Comparison of ENCODE assay signal across 9 cellular contexts in the genomic region with DNA sequence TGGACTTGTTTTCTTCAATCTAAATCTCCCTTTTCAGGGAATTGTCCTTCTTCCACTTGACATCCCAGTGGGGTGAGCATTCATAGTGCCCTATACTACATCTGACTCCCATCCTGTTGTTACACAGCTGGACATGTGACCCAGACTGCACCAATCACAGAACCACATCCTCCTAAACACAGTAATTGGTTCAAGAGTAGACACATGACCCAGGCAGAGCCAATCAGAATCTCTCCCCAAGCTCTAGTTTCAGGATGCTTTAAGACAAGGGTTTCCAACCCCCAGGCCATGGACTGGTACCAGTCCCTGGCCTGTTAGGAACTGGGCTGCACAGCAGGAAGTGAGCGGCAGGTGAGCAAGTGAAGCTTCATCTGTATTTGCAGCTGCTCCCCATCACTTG. TPM values are rescaled to one million over a fixed set of nuclear protein-coding genes. Genes with fewer than 3 reads are reported as not detected.
DNase-seq lines count a peak whose midpoint lies in the region; ATAC-seq and TF ChIP-seq lines count a peak whose summit lies in the region.
"Had no signal": no experiment of that assay in that cellular context is flagged by ENCODE, and none has a peak within 500 bp of the region (broad histone marks: within the 10 kb centered on the region; RNA-seq: fewer than 3 reads in every experiment).

No MANE protein-coding gene starts in this region.

- H3K18ac ChIP-seq in trophoblast cell (ENCODE audit: low read length), result no peak overlapping the region

- H3K9ac ChIP-seq in trophoblast cell (ENCODE audit: low read length), result no peak overlapping the region

- peaks cover 1% of the 10 kb centered on the region for H3K79me1 ChIP-seq in trophoblast cell (ENCODE audit: low read length)

- peaks cover under 1% of the 10 kb centered on the region for H3K79me2 ChIP-seq in trophoblast cell (ENCODE audit: control insufficient read depth, insufficient read depth, low read length, poor library complexity)

- DNase-seq in ACHN (peak; percentile 15), GM13977 (ENCODE audit: low spot score) (peak; percentile 44), RWPE2 (ENCODE audit: low spot score) (no peak), fibroblast of mammary gland (ENCODE audit: low read depth) (peak; percentile 50), trophoblast cell (no peak), DMS114 treated with DMSO at 0.1 percent for 48 hours (lab: John Stamatoyannopoulos, UW; ENCODE audit: unreplicated experiment) (no peak), NCI-H446 treated with DMSO at 0.1 percent for 48 hours (lab: John Stamatoyannopoulos, UW) (no peak)
- DNase-seq in stimulated activated CD4-positive, alpha-beta T cell treated with anti-CD3 and anti-CD28 coated beads, Interleukin-2, amount 100 ng/mL, for 48 hours, result no peak

- in situ Hi-C loops in ACHN (cut with HindIII; ENCODE audit: low pct_ligation_motif_present, low pct_unique_long_range_greater_than_20kb, low sequenced_read_pairs), result no loop called here
- in situ Hi-C loops in GM13977 (cut with MboI; ENCODE audit: low pct_unique_long_range_greater_than_20kb, low sequenced_read_pairs, unreplicated experiment), result no loop called here

- H2AK5ac ChIP-seq in trophoblast cell (ENCODE audit: low read length), result no peak overlapping the region

- no CpG with 5 or more reads among the region's 1 CpG for WGBS in trophoblast cell (ENCODE audit: extremely low coverage, insufficient coverage, insufficient read length)

- no peak overlapping the region for H3K4me2 ChIP-seq in trophoblast cell (ENCODE audit: low read length)

- H3K36me3 ChIP-seq in RWPE2 (ENCODE audit: low read depth) (no peaks in the 10 kb centered on the region), trophoblast cell (ENCODE audit: control insufficient read depth in 1 of 2, insufficient read depth in 2 of 2, low read length in 2 of 2) (no peaks in the 10 kb centered on the region)

- H3K4ac ChIP-seq in trophoblast cell (ENCODE audit: low read depth, low read length), result no peak overlapping the region

- no peak overlapping the region for H4K8ac ChIP-seq in trophoblast cell (ENCODE audit: low read depth, low read length)

- peak; percentile 66; the same call in 2 of the 3 replicates for ATAC-seq in RWPE2 (ENCODE audit: low read depth)
- ATAC-seq: Panc1 had no signal

- no peak overlapping the region for H2AFZ ChIP-seq in trophoblast cell (ENCODE audit: insufficient read depth, low read length, poor library complexity)

- no peak overlapping the region for H3K4me3 ChIP-seq in RWPE2 (ENCODE audit: severe bottlenecking)
- no peak overlapping the region for H3K4me3 ChIP-seq in fibroblast of mammary gland (ENCODE audit: control insufficient read depth, low read depth, low read length)
- no peak overlapping the region for H3K4me3 ChIP-seq in trophoblast cell (ENCODE audit: low read depth, low read length)

- H3K4me1 ChIP-seq in RWPE2 (ENCODE audit: insufficient read depth, poor library complexity, severe bottlenecking) (no peaks in the 10 kb centered on the region), trophoblast cell (ENCODE audit: control insufficient read depth in 1 of 2, insufficient read depth in 2 of 2, low read length in 2 of 2) (peaks cover 4 to 6% of the 10 kb centered on the region in 2 experiments)

- no peak overlapping the region for H3K14ac ChIP-seq in trophoblast cell (ENCODE audit: low read length)

- no peak overlapping the region for H4K91ac ChIP-seq in trophoblast cell (ENCODE audit: low read depth, low read length)

- no peak overlapping the region for H4K12ac ChIP-seq in trophoblast cell (ENCODE audit: low read depth, low read length)

- H2BK12ac ChIP-seq in trophoblast cell (ENCODE audit: low read length), result no peak overlapping the region

- no peak overlapping the region for H3K27ac ChIP-seq in RWPE2 (ENCODE audit: poor library complexity, severe bottlenecking)
- no peak overlapping the region for H3K27ac ChIP-seq in trophoblast cell (ENCODE audit: low read depth, low read length)

- H2BK5ac ChIP-seq in trophoblast cell (ENCODE audit: low read depth, low read length, poor library complexity), result no peak overlapping the region

- H3K9me3 ChIP-seq in RWPE2 (ENCODE audit: severe bottlenecking) (no peaks in the 10 kb centered on the region), trophoblast cell (ENCODE audit: insufficient read depth, low read depth, low read length) (peaks cover 2% of the 10 kb centered on the region)

- no peak overlapping the region for H3K23ac ChIP-seq in trophoblast cell (ENCODE audit: low read length)

- H3K27me3 ChIP-seq in RWPE2 (ENCODE audit: insufficient read depth, poor library complexity, severe bottlenecking) (no peaks in the 10 kb centered on the region), trophoblast cell (ENCODE audit: insufficient read depth, low read length) (no peaks in the 10 kb centered on the region)

- TF ChIP-seq CTCF in GM13977 (IDR thresholded peaks at IDR 0.05; ENCODE audit: extremely low read depth, insufficient read depth, missing control alignments) (no peak), RWPE2 (IDR thresholded peaks at IDR 0.05; ENCODE audit: poor library complexity, severe bottlenecking) (no peak), fibroblast of mammary gland (conservative IDR thresholded peaks at IDR 0.05; ENCODE audit: control insufficient read depth, insufficient read depth, low read depth, low read length) (no peak)

- H2BK120ac ChIP-seq in trophoblast cell (ENCODE audit: insufficient read depth, low read length, poor library complexity), result no peak overlapping the region

RNA-seq across cellular contexts. Expression of gene DDOST, which starts 5.6 kb away (rescaled TPM):
- 241 and 250 TPM in 2 replicates for polyA plus RNA-seq in trophoblast cell (2013)

RNA-seq across cellular contexts. Expression of gene PINK1, which starts 33.5 kb away (rescaled TPM):
- polyA plus RNA-seq in trophoblast cell (2013), result 21.6 and 21.9 TPM in 2 replicates

RNA-seq across cellular contexts. Expression of gene KIF17, which starts 51.0 kb away (rescaled TPM):
- polyA plus RNA-seq in trophoblast cell (2013), result 1.4 TPM in 2 replicates

Comparison
In these comparisons a context has a peak if more than half of its experiments do, and no peak if none do; other contexts are left out.
1. DNase-seq: peak in ACHN (single experiment), GM13977 (single experiment) and fibroblast of mammary gland (single experiment); none in RWPE2 (single experiment), trophoblast cell (0 of 2), DMS114 treated with DMSO at 0.1 percent for 48 hours (single experiment), NCI-H446 treated with DMSO at 0.1 percent for 48 hours (single experiment) and stimulated activated CD4-positive, alpha-beta T cell treated with anti-CD3 and anti-CD28 coated beads, Interleukin-2, amount 100 ng/mL, for 48 hours (0 of 2).